ENCODE assay signal across 18 cellular contexts in genomic region chr3:104886220-104886995, GRCh38.
DNase-seq lines count a peak whose midpoint lies in the region; ATAC-seq and TF ChIP-seq lines count a peak whose summit lies in the region.
"Had no signal": no experiment of that assay in that cellular context is flagged by ENCODE, and none has a peak within 500 bp of the region (broad histone marks: within the 10 kb centered on the region; RNA-seq: fewer than 3 reads in every experiment).

No MANE protein-coding gene starts in this region.

- H3K27ac ChIP-seq in GM23338 (ENCODE audit: low read depth) (no peak overlapping the region), brain microvascular endothelial cell (peak overlapping the region; percentile 16)

- H3F3A ChIP-seq in GM23338 (replicated peaks; ENCODE audit: low read depth): no peaks in the 10 kb centered on the region

- H3K27ac Mint-ChIP-seq in GM23338: no peak overlapping the region
- H3K27ac Mint-ChIP-seq in naive thymus-derived CD8-positive, alpha-beta T cell: peak overlapping the region in 1 of 10 donors; percentile 26
- H3K27ac Mint-ChIP-seq: activated naive CD8-positive, alpha-beta T cell; CD4-positive, alpha-beta T cell; nephron had no signal

- no peaks in the 10 kb centered on the region; the same call in 1 of the 2 replicates for H3K4me1 ChIP-seq in GM23338 (ENCODE audit: insufficient read depth)

- no peaks in the 10 kb centered on the region for H3K36me3 ChIP-seq in GM23338 (ENCODE audit: insufficient read depth)
- H3K36me3 ChIP-seq in brain microvascular endothelial cell (replicated peaks): no peaks in the 10 kb centered on the region

- ATAC-seq in GM23338: no peak
- ATAC-seq in naive thymus-derived CD8-positive, alpha-beta T cell: no peak
- ATAC-seq: activated CD4-positive, CD25-positive, alpha-beta regulatory T cell treated with anti-CD3 and anti-CD28 coated beads, Interleukin-2, amount 50 U/mL, for 24 hours; left lobe of liver had no signal

- H3K27me3 Mint-ChIP-seq in GM23338 (ENCODE audit: insufficient read depth, low read depth, poor library complexity): no peaks in the 10 kb centered on the region
- H3K27me3 Mint-ChIP-seq in naive thymus-derived CD8-positive, alpha-beta T cell: no peaks in the 10 kb centered on the region
- H3K27me3 Mint-ChIP-seq: activated naive CD8-positive, alpha-beta T cell; CD4-positive, alpha-beta T cell had no signal

- DNase-seq in GM23338 (ENCODE audit: low spot score): no peak
- DNase-seq in MV-4-11 (lab: John Stamatoyannopoulos, UW): peak; percentile 96
- DNase-seq in brain microvascular endothelial cell: no peak
- peak; percentile 6 for DNase-seq in pons (ENCODE audit: low spot score)
- no peak for DNase-seq in naive thymus-derived CD8-positive, alpha-beta T cell
- no peak for DNase-seq in dermis blood vessel endothelial cell
- DNase-seq in mesenteric fat pad (ENCODE audit: low spot score): no peak
- no peak for DNase-seq in NCI-H345 (lab: John Stamatoyannopoulos, UW)
- DNase-seq: activated CD8-positive, alpha-beta memory T cell treated with anti-CD3 and anti-CD28 coated beads, Interleukin-2, amount 50 U/mL, for 4 hours; CD4-positive, alpha-beta T cell; central memory CD4-positive, alpha-beta T cell; hypothalamus; NCI-H2107; stimulated activated CD4-positive, alpha-beta T cell treated with anti-CD3 and anti-CD28 coated beads, Interleukin-4, amount 100 ng/mL, for 1 hour had no signal

- no peak overlapping the region for H3K4me2 ChIP-seq in GM23338

- peak overlapping the region; percentile 19; the same call in 1 of the 2 replicates for H2AFZ ChIP-seq in GM23338

- H3K4me3 ChIP-seq in GM23338: no peak overlapping the region
- H3K4me3 ChIP-seq in brain microvascular endothelial cell (ENCODE audit: low read depth, low read length): no peak overlapping the region

- H3K79me2 ChIP-seq in GM23338 (replicated peaks; ENCODE audit: insufficient read depth): no peaks in the 10 kb centered on the region

- H3K9me2 ChIP-seq in GM23338 (ENCODE audit: insufficient read depth): 0 out of 2 replicates have a peak, but pooled peaks cover 4% of the 10 kb centered on the region

- H4K20me1 ChIP-seq in GM23338 (replicated peaks; ENCODE audit: insufficient read depth): no peaks in the 10 kb centered on the region

- TF ChIP-seq CTCF in GM23338 (conservative IDR thresholded peaks at IDR 0.05; ENCODE audit: low read depth in 2 of 2) (no peak), brain microvascular endothelial cell (IDR thresholded peaks at IDR 0.05; ENCODE audit: low read depth, low read length, missing control alignments) (no peak)

- H3K9me3 Mint-ChIP-seq in GM23338: no peaks in the 10 kb centered on the region
- peaks cover 0 to 9% (median 0%) of the 10 kb centered on the region in 9 donors for H3K9me3 Mint-ChIP-seq in naive thymus-derived CD8-positive, alpha-beta T cell
- H3K9me3 Mint-ChIP-seq: nephron had no signal

- no peaks in the 10 kb centered on the region for H3K36me3 Mint-ChIP-seq in GM23338 (ENCODE audit: low read depth)
- H3K36me3 Mint-ChIP-seq in naive thymus-derived CD8-positive, alpha-beta T cell: no peaks in the 10 kb centered on the region
- H3K36me3 Mint-ChIP-seq: activated naive CD8-positive, alpha-beta T cell had no signal

- in situ Hi-C loops in brain microvascular endothelial cell (cut with HindIII; ENCODE audit: low pct_ligation_motif_present, low sequenced_read_pairs): no loop called here

- H3K4me3 Mint-ChIP-seq in GM23338: no peak overlapping the region
- no peak overlapping the region for H3K4me3 Mint-ChIP-seq in naive thymus-derived CD8-positive, alpha-beta T cell
- H3K4me3 Mint-ChIP-seq: activated naive CD8-positive, alpha-beta T cell; CD4-positive, alpha-beta T cell; nephron had no signal

- H3K4me1 Mint-ChIP-seq in GM23338: peaks cover 7% of the 10 kb centered on the region; the same call in 2 of the 3 replicates
- H3K4me1 Mint-ChIP-seq in naive thymus-derived CD8-positive, alpha-beta T cell: no peaks in the 10 kb centered on the region
- H3K4me1 Mint-ChIP-seq: nephron had no signal

- no peaks in the 10 kb centered on the region for H3K27me3 ChIP-seq in GM23338 (ENCODE audit: insufficient read depth)
- H3K27me3 ChIP-seq in brain microvascular endothelial cell (replicated peaks): no peaks in the 10 kb centered on the region

- POLR2A ChIA-PET in naive thymus-derived CD8-positive, alpha-beta T cell (lab: Charles Lee): no interaction called here

TF ChIP-seq in GM23338, 12 proteins besides CTCF, POLR2A, EP300 and RAD21 (continues in another document):
- TF ChIP-seq EZH2 (IDR thresholded peaks at IDR 0.05; ENCODE audit: low read depth, unreplicated experiment) (no peak), EZH2phosphoT487 (IDR thresholded peaks at IDR 0.05; ENCODE audit: unreplicated experiment) (no peak), ETS1 (IDR thresholded peaks at IDR 0.05) (no peak), NANOG (IDR thresholded peaks at IDR 0.05; ENCODE audit: borderline replicate concordance) (no peak), REST (IDR thresholded peaks at IDR 0.05; ENCODE audit: unreplicated experiment) (no peak), JUNB (IDR thresholded peaks at IDR 0.05; ENCODE audit: unreplicated experiment) (no peak), ZNF331 (CRISPR knock-in tag; IDR thresholded peaks at IDR 0.05; ENCODE audit: low read depth) (no peak), ZNF114 (CRISPR knock-in tag; IDR thresholded peaks at IDR 0.05) (no peak), CREB1 (CRISPR knock-in tag; IDR thresholded peaks at IDR 0.05; ENCODE audit: low read depth) (no peak)

Comparison
In these comparisons a context has a peak if more than half of its experiments do, and no peak if none do; other contexts are left out.
1. DNase-seq: peak in MV-4-11 (single experiment) and pons (single experiment); none in GM23338 (single experiment), brain microvascular endothelial cell (single experiment), naive thymus-derived CD8-positive, alpha-beta T cell (0 of 10), dermis blood vessel endothelial cell (single experiment), mesenteric fat pad (single experiment) and NCI-H345 (single experiment).